In genomic region chr2:85772841-85773491, GRCh38 we compare ENCODE assay signal across 9 cellular contexts. TPM values are rescaled to one million over a fixed set of nuclear protein-coding genes. Genes with fewer than 3 reads are reported as not detected.
A peak's percentile ranks its signal among the peaks of the same experiment; 100 is the strongest.
DNase-seq lines count a peak whose midpoint lies in the region; ATAC-seq and TF ChIP-seq lines count a peak whose summit lies in the region.
"Had no signal": no experiment of that assay in that cellular context is flagged by ENCODE, and none has a peak within 500 bp of the region (broad histone marks: within the 10 kb centered on the region; RNA-seq: fewer than 3 reads in every experiment).

No MANE protein-coding gene starts in this region.

- no peak for TF ChIP-seq CTCF in fibroblast of mammary gland (conservative IDR thresholded peaks at IDR 0.05; ENCODE audit: control insufficient read depth, insufficient read depth, low read depth, low read length)

- no peak overlapping the region for H3K27ac ChIP-seq in neuronal stem cell (replicated peaks; ENCODE audit: low read length)
- H3K27ac ChIP-seq: BLaER1 had no signal

- no peak overlapping the region for H3K4ac ChIP-seq in neuronal stem cell (ENCODE audit: low read length)

- peak overlapping the region; percentile 14 for H2BK12ac ChIP-seq in neuronal stem cell (ENCODE audit: low read length)

- WGBS in neuronal stem cell (ENCODE audit: extremely low coverage in 2 of 2, insufficient read length in 2 of 2, insufficient replicate concordance in 1 of 2), 2 donors: no CpG with 5 or more reads among the region's 16 CpGs

- peaks cover 2 to 29% of the 10 kb centered on the region in 2 donors for H3K4me1 ChIP-seq in neuronal stem cell (ENCODE audit: control insufficient read depth in 2 of 2, insufficient read depth in 1 of 2, low read depth in 1 of 2, low read length in 2 of 2)

- intact Hi-C loops in Right ventricle myocardium inferior (cut with DNase I): loop anchor here (1.0 to 2.0 kb wide), 2 partner anchors 22 to 31 kb away; no protein-coding TSS in a partner anchor
- intact Hi-C loops in cardiac septum (cut with DNase I): loop anchor here (1.0 kb wide), 3 partner anchors 19 to 44 kb away; no protein-coding TSS in a partner anchor

- peaks cover 0 to 9% (median 0%) of the 10 kb centered on the region in 3 experiments for H3K27me3 ChIP-seq in neuronal stem cell (ENCODE audit: control insufficient read depth in 3 of 3, insufficient read depth in 3 of 3, low read depth in 1 of 3, low read length in 3 of 3)

- no peak overlapping the region for H3K4me2 ChIP-seq in neuronal stem cell (ENCODE audit: insufficient read depth, low read length, poor library complexity, severe bottlenecking)
- H3K4me2 ChIP-seq: BLaER1 had no signal

- no peak overlapping the region for H2BK15ac ChIP-seq in neuronal stem cell (ENCODE audit: low read length)

- H2AFZ ChIP-seq in neuronal stem cell (ENCODE audit: low read length): no peak overlapping the region

- H3K79me1 ChIP-seq in neuronal stem cell (ENCODE audit: low read depth, low read length): no peaks in the 10 kb centered on the region

- peak overlapping the region; percentile 71 for H3K18ac ChIP-seq in neuronal stem cell (ENCODE audit: low read length)

- H3K9ac ChIP-seq in neuronal stem cell (ENCODE audit: low read depth, low read length, poor library complexity): no peak overlapping the region
- H3K9ac ChIP-seq: BLaER1 had no signal

- ATAC-seq in Right ventricle myocardium inferior (peak; percentile 10), HG02973 (IDR thresholded peaks at IDR 0.05; ENCODE audit: unreplicated experiment) (no peak), HG03432 (IDR thresholded peaks at IDR 0.05; ENCODE audit: unreplicated experiment) (no peak)

- H3K23ac ChIP-seq in neuronal stem cell (ENCODE audit: low read depth, low read length, poor library complexity): peak overlapping the region; percentile 71

- H3K36me3 ChIP-seq in neuronal stem cell (replicated peaks in 1 of 2; ENCODE audit: control insufficient read depth in 2 of 2, insufficient read depth in 2 of 2, low read length in 2 of 2): peaks cover 0 to 74% of the 10 kb centered on the region in 2 donors
- H3K36me3 ChIP-seq: BLaER1 had no signal

- peak overlapping the region; percentile 14 for H3K14ac ChIP-seq in neuronal stem cell (ENCODE audit: low read length)

- DNase-seq in Right ventricle myocardium inferior (ENCODE audit: missing footprints) (peak; percentile 78), cardiac septum (ENCODE audit: low spot score) (no peak), fibroblast of mammary gland (ENCODE audit: low read depth) (peak; percentile 28), neuronal stem cell (ENCODE audit: low spot score) (no peak), HPDE6-E6E7 (ENCODE audit: extremely low spot score) (no peak), NCI-H2107 (lab: John Stamatoyannopoulos, UW) (no peak)

- no peak overlapping the region for H4K8ac ChIP-seq in neuronal stem cell (ENCODE audit: low read depth, low read length)

- no peak overlapping the region for H2BK120ac ChIP-seq in neuronal stem cell (ENCODE audit: low read depth, low read length)

- no peak overlapping the region for H4K91ac ChIP-seq in neuronal stem cell (ENCODE audit: low read depth, low read length, poor library complexity)

- peak overlapping the region; percentile 23 for H3K4me3 ChIP-seq in fibroblast of mammary gland (ENCODE audit: control insufficient read depth, low read depth, low read length)
- no peak overlapping the region for H3K4me3 ChIP-seq in neuronal stem cell (ENCODE audit: low read length in 2 of 2)
- H3K4me3 ChIP-seq: BLaER1 had no signal

- H2AK5ac ChIP-seq in neuronal stem cell (ENCODE audit: low read depth, low read length): peak overlapping the region; percentile 73

- H3K9me3 ChIP-seq in neuronal stem cell (replicated peaks in 1 of 2; ENCODE audit: control insufficient read depth in 2 of 2, insufficient read depth in 1 of 2, low read depth in 1 of 2, low read length in 2 of 2): peaks cover 0 to 4% of the 10 kb centered on the region in 2 donors
- H3K9me3 ChIP-seq: BLaER1 had no signal

- no peak overlapping the region for H2BK5ac ChIP-seq in neuronal stem cell (ENCODE audit: low read length)

RNA-seq across cellular contexts. Expression of gene ATOH8, which starts 19.2 kb away (rescaled TPM):
- total RNA-seq in Right ventricle myocardium inferior (29.1 TPM), cardiac septum (21.0 TPM)
- 1.8 TPM for polyA plus RNA-seq in neuronal stem cell (2013, experiment 1 of 2)
- polyA plus RNA-seq in neuronal stem cell (2013, experiment 2 of 2): 1.6 TPM

Comparison
In these comparisons a context has a peak if more than half of its experiments do, and no peak if none do; other contexts are left out.
1. DNase-seq: peak in Right ventricle myocardium inferior (single experiment) and fibroblast of mammary gland (single experiment); none in cardiac septum (single experiment), neuronal stem cell (single experiment), HPDE6-E6E7 (single experiment) and NCI-H2107 (single experiment).